In the genomic region with DNA sequence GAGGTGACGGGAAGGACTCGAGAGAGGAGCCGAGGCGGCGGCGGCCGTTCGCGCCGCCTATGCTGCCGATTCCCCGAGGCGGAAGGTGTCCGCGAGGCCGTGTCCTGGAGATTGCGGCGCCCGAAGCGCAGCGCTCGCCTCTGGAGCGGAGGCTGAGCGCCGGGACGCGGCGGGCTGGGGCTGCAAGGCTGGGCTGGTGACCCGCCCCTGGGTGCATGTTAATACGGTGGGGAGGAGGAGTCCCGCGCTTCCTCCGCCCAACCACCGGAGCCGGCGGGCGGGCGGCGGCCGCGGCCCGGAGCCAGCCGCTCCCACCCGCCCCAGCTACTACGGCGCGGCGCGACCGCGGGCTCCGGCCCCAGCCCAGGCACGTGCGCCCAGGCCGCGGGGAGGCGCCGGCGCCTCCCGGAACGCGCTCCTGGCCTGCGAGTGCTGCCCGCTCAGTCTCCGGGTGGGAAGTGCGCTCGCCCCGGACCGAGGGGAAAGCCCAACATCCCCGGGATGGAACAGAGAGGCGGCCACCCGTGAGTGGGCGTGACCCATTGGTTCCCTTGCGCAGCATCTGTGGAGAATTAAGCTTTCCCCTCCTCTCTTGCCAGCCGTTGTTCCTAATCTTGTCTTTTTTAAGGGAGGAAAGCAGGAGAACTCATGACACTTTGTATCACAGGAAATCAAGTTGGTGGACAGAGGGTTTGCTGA, we compare ENCODE assay signal across 10 cellular contexts. TPM values are rescaled to one million over a fixed set of nuclear protein-coding genes. Genes with fewer than 3 reads are reported as not detected.
A peak's percentile ranks its signal among the peaks of the same experiment; 100 is the strongest.
DNase-seq lines count a peak whose midpoint lies in the region; ATAC-seq and TF ChIP-seq lines count a peak whose summit lies in the region.
"Had no signal": no experiment of that assay in that cellular context is flagged by ENCODE, and none has a peak within 500 bp of the region (broad histone marks: within the 10 kb centered on the region; RNA-seq: fewer than 3 reads in every experiment).

A gene (minus strand): TSS at position 195 of the 699 bp plus-strand sequence.

- H3K27me3 ChIP-seq in iPS-18a (ENCODE audit: control insufficient read depth, insufficient read depth, low read length) (peaks cover 24% of the 10 kb centered on the region), smooth muscle cell (ENCODE audit: low read depth) (peaks cover 16% of the 10 kb centered on the region)

- peak within 1 kb of the TSS; percentile 88 for H2AFZ ChIP-seq in smooth muscle cell (ENCODE audit: low read depth)

- DNase-seq in NCI-H2196 (lab: John Stamatoyannopoulos, UW; ENCODE audit: unreplicated experiment) = peak; percentile 43
- DNase-seq in NCI-H2196 treated with DMSO at 0.1 percent for 48 hours (lab: John Stamatoyannopoulos, UW; ENCODE audit: unreplicated experiment) = no peak
- peak in 35 of 56 donors; percentile 4 to 69 (median 39) for DNase-seq in amygdala (lab: John Stamatoyannopoulos, UW)
- DNase-seq in smooth muscle cell (lab: John Stamatoyannopoulos, UW; ENCODE audit: unreplicated experiment) = peak; percentile 44

- H3K36me3 ChIP-seq in iPS-18a (ENCODE audit: control insufficient read depth, low read depth, low read length) (no peaks in the 10 kb centered on the region), smooth muscle cell (ENCODE audit: low read depth) (no peaks in the 10 kb centered on the region)
- H3K36me3 ChIP-seq: neutrophil had no signal

- peaks cover 25% of the 10 kb centered on the region for H4K20me1 ChIP-seq in smooth muscle cell (ENCODE audit: low read depth)

- TF ChIP-seq CTCF in smooth muscle cell (IDR thresholded peaks at IDR 0.05; ENCODE audit: borderline replicate concordance, insufficient read depth, poor library complexity, severe bottlenecking) = no peak

- no peaks in the 10 kb centered on the region for H3F3A ChIP-seq in smooth muscle cell (ENCODE audit: low read depth)

- H3K9me3 ChIP-seq in iPS-18a (ENCODE audit: control insufficient read depth, low read depth, low read length) = no peaks in the 10 kb centered on the region
- H3K9me3 ChIP-seq in smooth muscle cell (replicated peaks; ENCODE audit: low read depth) = no peaks in the 10 kb centered on the region
- H3K9me3 ChIP-seq: A549, neutrophil had no signal

- H3K4me2 ChIP-seq in smooth muscle cell = peak within 1 kb of the TSS; percentile 89
- H3K4me2 ChIP-seq: A549 had no signal

- H3K4me1 ChIP-seq in iPS-18a (ENCODE audit: control insufficient read depth, low read depth, low read length) (peaks cover 15% of the 10 kb centered on the region), smooth muscle cell (ENCODE audit: low read depth) (peaks cover 13% of the 10 kb centered on the region)
- H3K4me1 ChIP-seq: A549 had no signal

- ATAC-seq in HG02981 (IDR thresholded peaks at IDR 0.05; ENCODE audit: unreplicated experiment) (peak; percentile 63), GM21825 (IDR thresholded peaks at IDR 0.05; ENCODE audit: unreplicated experiment) (no peak), HG03457 (IDR thresholded peaks at IDR 0.05; ENCODE audit: unreplicated experiment) (no peak)
- ATAC-seq: A549 had no signal

- peaks cover 25% of the 10 kb centered on the region for H3K79me2 ChIP-seq in smooth muscle cell (ENCODE audit: low read depth)

- peak within 1 kb of the TSS; percentile 63 for H3K9ac ChIP-seq in iPS-18a (ENCODE audit: low read length)
- H3K9ac ChIP-seq in smooth muscle cell (ENCODE audit: low read depth) = no peak within 1 kb of the TSS

- H3K4me3 ChIP-seq in iPS-18a (ENCODE audit: low read length) (peak within 1 kb of the TSS; percentile 76), smooth muscle cell (peak within 1 kb of the TSS; percentile 87)
- H3K4me3 ChIP-seq: A549 had no signal

- H3K27ac ChIP-seq in iPS-18a (ENCODE audit: low read length) (no peak within 1 kb of the TSS), smooth muscle cell (ENCODE audit: low read depth) (no peak within 1 kb of the TSS)
- H3K27ac ChIP-seq: A549, neutrophil had no signal

- WGBS in smooth muscle cell (ENCODE audit: low lambda C conversion rate) = under 1% methylated on average over 62 of the region's 75 CpGs

RNA-seq across cellular contexts. Expression of the gene that starts here (rescaled TPM):
- 6.1 and 11.3 TPM in 2 replicates for total RNA-seq in smooth muscle cell
- polyA plus RNA-seq in smooth muscle cell = 2.6 and 8.6 TPM in 2 replicates
